8 cellular contexts compared by ENCODE assay signal in genomic region chr1:97920275-97920831, GRCh38. TPM values are rescaled to one million over a fixed set of nuclear protein-coding genes. Genes with fewer than 3 reads are reported as not detected.
DNase-seq lines count a peak whose midpoint lies in the region; ATAC-seq and TF ChIP-seq lines count a peak whose summit lies in the region.

No MANE protein-coding gene starts in this region.

- no peak overlapping the region for H3K27ac ChIP-seq in neural cell (ENCODE audit: low read length)

- no peak for TF ChIP-seq RAD21 in neural cell (conservative IDR thresholded peaks at IDR 0.05)

- H3K27me3 ChIP-seq in neural cell (ENCODE audit: insufficient read depth, low read depth, low read length): no peaks in the 10 kb centered on the region

- no peaks in the 10 kb centered on the region for H3K9me3 ChIP-seq in T-helper 17 cell (ENCODE audit: control insufficient read depth, low read length, poor library complexity, severe bottlenecking)
- no peaks in the 10 kb centered on the region for H3K9me3 ChIP-seq in neural cell (ENCODE audit: low read length)

- TF ChIP-seq CTCF in fibroblast of mammary gland (conservative IDR thresholded peaks at IDR 0.05; ENCODE audit: control insufficient read depth, insufficient read depth, low read depth, low read length) (no peak), neural cell (IDR thresholded peaks at IDR 0.05; ENCODE audit: poor library complexity, severe bottlenecking) (no peak)

- peaks cover 32% of the 10 kb centered on the region for H3K4me1 Mint-ChIP-seq in T-helper 17 cell

- H3K36me3 ChIP-seq in neural cell (ENCODE audit: insufficient read depth, low read length): no peaks in the 10 kb centered on the region

- H3K79me2 ChIP-seq in neural cell (replicated peaks; ENCODE audit: insufficient read depth, low read length): peaks cover 14% of the 10 kb centered on the region

- no peaks in the 10 kb centered on the region for H3K36me3 Mint-ChIP-seq in T-helper 17 cell (ENCODE audit: low read depth)

- H3K27me3 Mint-ChIP-seq in T-helper 17 cell: no peaks in the 10 kb centered on the region

- H3K4me3 ChIP-seq in fibroblast of mammary gland (ENCODE audit: control insufficient read depth, low read depth, low read length) (peak overlapping the region; percentile 90), neural cell (ENCODE audit: low read length) (peak overlapping the region; percentile 89)

- H3K9me2 ChIP-seq in neural cell (ENCODE audit: insufficient read depth, low read length): no peaks in the 10 kb centered on the region

- H2AFZ ChIP-seq in neural cell (ENCODE audit: low read depth, low read length): no peak overlapping the region

- H3K4me2 ChIP-seq in neural cell (ENCODE audit: low read length): peak overlapping the region; percentile 45

- peak; percentile 56 to 59 for DNase-seq in NCI-H524 (lab: John Stamatoyannopoulos, UW)
- DNase-seq in NCI-H524 treated with DMSO at 0.1 percent for 48 hours (lab: John Stamatoyannopoulos, UW): no peak
- DNase-seq in T-helper 17 cell: no peak
- peak; percentile 38 for DNase-seq in fibroblast of mammary gland (ENCODE audit: low read depth)
- no peak for DNase-seq in ureter (ENCODE audit: low spot score)

- peak overlapping the region; percentile 97 for H3K4me3 Mint-ChIP-seq in T-helper 17 cell

- peaks cover 2% of the 10 kb centered on the region for H3F3A ChIP-seq in neural cell (ENCODE audit: insufficient read depth, low read length, poor library complexity, severe bottlenecking)

- ATAC-seq in HG03439 (IDR thresholded peaks at IDR 0.05; ENCODE audit: unreplicated experiment) (peak; percentile 46), T-helper 17 cell (peak; percentile 46), HG03521 (IDR thresholded peaks at IDR 0.05; ENCODE audit: unreplicated experiment) (no peak)

- no peak for TF ChIP-seq EP300 in neural cell (conservative IDR thresholded peaks at IDR 0.05; ENCODE audit: poor library complexity, severe bottlenecking)

- peak overlapping the region; percentile 63 for H3K9ac ChIP-seq in neural cell (ENCODE audit: low read length)

- peak overlapping the region; percentile 87 for H3K27ac Mint-ChIP-seq in T-helper 17 cell

- no peaks in the 10 kb centered on the region for H4K20me1 ChIP-seq in neural cell (ENCODE audit: insufficient read depth)

TF ChIP-seq in neural cell, 6 proteins besides CTCF, POLR2A, EP300 and RAD21:
- TF ChIP-seq MXI1 (conservative IDR thresholded peaks at IDR 0.05; ENCODE audit: poor library complexity, severe bottlenecking) (no peak), POLR2AphosphoS5 (IDR thresholded peaks at IDR 0.05) (no peak), TAF1 (IDR thresholded peaks at IDR 0.05; ENCODE audit: low read depth) (no peak), SMC3 (conservative IDR thresholded peaks at IDR 0.05; ENCODE audit: poor library complexity) (no peak), REST (IDR thresholded peaks at IDR 0.05; ENCODE audit: borderline replicate concordance) (no peak), EZH2 (IDR thresholded peaks at IDR 0.05; ENCODE audit: borderline replicate concordance, insufficient read depth, low read length, poor library complexity, severe bottlenecking) (no peak)

RNA-seq across cellular contexts. Expression of gene DPYD, which starts 0.5 kb away (rescaled TPM):
- total RNA-seq in T-helper 17 cell (10 to 100 TPM; 52.3 to 53.6 TPM), ureter (31.2 TPM)
- polyA plus RNA-seq in neural cell: 6.7 and 8.2 TPM in 2 replicates
- 27.5 and 33.2 TPM in 2 replicates for polyA minus RNA-seq in neural cell

Comparison
In these comparisons a context has a peak if more than half of its experiments do, and no peak if none do; other contexts are left out.
1. DNase-seq: peak in NCI-H524 (2 of 2) and fibroblast of mammary gland (single experiment); none in NCI-H524 treated with DMSO at 0.1 percent for 48 hours (single experiment), T-helper 17 cell (0 of 3) and ureter (single experiment).